ENCODE assay signal across 1 cellular context in the genomic region with DNA sequence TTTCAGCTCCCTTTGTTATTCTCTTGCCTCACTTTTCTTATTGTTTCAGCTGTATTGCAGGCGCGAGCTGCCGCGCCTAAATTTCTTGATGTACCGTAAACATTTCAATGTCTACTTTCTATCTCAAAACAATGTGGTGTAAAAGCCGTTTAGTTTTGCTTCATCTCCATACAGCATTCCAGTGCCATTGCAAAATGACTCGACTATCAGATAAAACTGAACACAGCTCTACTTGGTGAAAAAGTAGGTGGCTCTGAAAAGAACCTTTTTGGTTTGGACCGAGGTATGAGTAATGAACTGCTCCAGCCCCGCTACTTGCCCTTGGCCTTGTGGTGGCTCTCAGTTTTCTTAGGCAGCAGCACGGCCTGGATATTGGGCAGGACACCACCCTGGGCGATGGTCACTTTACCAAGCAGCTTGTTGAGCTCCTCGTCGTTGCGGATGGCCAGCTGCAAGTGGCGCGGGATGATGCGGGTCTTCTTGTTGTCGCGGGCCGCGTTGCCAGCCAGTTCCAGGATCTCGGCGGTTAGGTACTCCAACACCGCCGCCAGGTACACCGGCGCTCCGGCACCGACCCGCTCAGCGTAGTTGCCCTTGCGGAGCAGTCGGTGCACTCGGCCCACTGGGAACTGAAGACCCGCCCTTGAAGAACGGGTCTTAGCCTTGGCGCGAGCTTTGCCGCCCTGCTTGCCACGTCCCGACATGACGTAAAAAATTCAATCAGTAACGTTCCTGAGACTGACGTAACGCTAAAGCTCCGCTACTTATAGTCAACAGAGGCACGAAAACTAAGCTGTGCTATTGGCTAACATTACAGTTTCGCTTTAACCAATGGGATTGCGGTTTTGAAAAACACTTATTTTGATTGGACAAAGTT.
TF ChIP-seq lines count a peak whose summit lies in the region.

No MANE protein-coding gene starts in this region.

TF ChIP-seq in HepG2, 621 proteins besides CTCF, POLR2A, EP300 and RAD21 (continued from another document and continues in another):
- TF ChIP-seq, protein P1, sequence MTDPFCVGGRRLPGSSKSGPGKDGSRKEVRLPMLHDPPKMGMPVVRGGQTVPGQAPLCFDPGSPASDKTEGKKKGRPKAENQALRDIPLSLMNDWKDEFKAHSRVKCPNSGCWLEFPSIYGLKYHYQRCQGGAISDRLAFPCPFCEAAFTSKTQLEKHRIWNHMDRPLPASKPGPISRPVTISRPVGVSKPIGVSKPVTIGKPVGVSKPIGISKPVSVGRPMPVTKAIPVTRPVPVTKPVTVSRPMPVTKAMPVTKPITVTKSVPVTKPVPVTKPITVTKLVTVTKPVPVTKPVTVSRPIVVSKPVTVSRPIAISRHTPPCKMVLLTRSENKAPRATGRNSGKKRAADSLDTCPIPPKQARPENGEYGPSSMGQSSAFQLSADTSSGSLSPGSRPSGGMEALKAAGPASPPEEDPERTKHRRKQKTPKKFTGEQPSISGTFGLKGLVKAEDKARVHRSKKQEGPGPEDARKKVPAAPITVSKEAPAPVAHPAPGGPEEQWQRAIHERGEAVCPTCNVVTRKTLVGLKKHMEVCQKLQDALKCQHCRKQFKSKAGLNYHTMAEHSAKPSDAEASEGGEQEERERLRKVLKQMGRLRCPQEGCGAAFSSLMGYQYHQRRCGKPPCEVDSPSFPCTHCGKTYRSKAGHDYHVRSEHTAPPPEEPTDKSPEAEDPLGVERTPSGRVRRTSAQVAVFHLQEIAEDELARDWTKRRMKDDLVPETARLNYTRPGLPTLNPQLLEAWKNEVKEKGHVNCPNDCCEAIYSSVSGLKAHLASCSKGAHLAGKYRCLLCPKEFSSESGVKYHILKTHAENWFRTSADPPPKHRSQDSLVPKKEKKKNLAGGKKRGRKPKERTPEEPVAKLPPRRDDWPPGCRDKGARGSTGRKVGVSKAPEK (CRISPR knock-in tag; IDR thresholded peaks at IDR 0.05; ENCODE audit: borderline replicate concordance), result peak; percentile 52; the same call in 1 of the 2 replicates
- peak; percentile 13; the same call in 1 of the 2 replicates for TF ChIP-seq ZNF12 (CRISPR knock-in tag; IDR thresholded peaks at IDR 0.05)
- TF ChIP-seq, protein P2, sequence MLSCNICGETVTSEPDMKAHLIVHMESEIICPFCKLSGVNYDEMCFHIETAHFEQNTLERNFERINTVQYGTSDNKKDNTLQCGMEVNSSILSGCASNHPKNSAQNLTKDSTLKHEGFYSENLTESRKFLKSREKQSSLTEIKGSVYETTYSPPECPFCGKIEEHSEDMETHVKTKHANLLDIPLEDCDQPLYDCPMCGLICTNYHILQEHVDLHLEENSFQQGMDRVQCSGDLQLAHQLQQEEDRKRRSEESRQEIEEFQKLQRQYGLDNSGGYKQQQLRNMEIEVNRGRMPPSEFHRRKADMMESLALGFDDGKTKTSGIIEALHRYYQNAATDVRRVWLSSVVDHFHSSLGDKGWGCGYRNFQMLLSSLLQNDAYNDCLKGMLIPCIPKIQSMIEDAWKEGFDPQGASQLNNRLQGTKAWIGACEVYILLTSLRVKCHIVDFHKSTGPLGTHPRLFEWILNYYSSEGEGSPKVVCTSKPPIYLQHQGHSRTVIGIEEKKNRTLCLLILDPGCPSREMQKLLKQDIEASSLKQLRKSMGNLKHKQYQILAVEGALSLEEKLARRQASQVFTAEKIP (CRISPR knock-in tag; IDR thresholded peaks at IDR 0.05; ENCODE audit: borderline replicate concordance), result no peak
- TF ChIP-seq ZNF562 (CRISPR knock-in tag; IDR thresholded peaks at IDR 0.05; ENCODE audit: borderline replicate concordance), result no peak
- TF ChIP-seq, protein P3, sequence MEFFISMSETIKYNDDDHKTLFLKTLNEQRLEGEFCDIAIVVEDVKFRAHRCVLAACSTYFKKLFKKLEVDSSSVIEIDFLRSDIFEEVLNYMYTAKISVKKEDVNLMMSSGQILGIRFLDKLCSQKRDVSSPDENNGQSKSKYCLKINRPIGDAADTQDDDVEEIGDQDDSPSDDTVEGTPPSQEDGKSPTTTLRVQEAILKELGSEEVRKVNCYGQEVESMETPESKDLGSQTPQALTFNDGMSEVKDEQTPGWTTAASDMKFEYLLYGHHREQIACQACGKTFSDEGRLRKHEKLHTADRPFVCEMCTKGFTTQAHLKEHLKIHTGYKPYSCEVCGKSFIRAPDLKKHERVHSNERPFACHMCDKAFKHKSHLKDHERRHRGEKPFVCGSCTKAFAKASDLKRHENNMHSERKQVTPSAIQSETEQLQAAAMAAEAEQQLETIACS (CRISPR knock-in tag; IDR thresholded peaks at IDR 0.05), result no peak
- TF ChIP-seq, protein P4, sequence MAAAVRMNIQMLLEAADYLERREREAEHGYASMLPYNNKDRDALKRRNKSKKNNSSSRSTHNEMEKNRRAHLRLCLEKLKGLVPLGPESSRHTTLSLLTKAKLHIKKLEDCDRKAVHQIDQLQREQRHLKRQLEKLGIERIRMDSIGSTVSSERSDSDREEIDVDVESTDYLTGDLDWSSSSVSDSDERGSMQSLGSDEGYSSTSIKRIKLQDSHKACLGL (CRISPR knock-in tag; IDR thresholded peaks at IDR 0.05), result no peak
- TF ChIP-seq ARID2 (CRISPR knock-in tag; IDR thresholded peaks at IDR 0.05; ENCODE audit: borderline replicate concordance), result no peak
- no peak for TF ChIP-seq ZNF451 (CRISPR knock-in tag; IDR thresholded peaks at IDR 0.05)
- TF ChIP-seq ZNF329 (CRISPR knock-in tag; IDR thresholded peaks at IDR 0.05; ENCODE audit: low read depth), result peak; percentile 25; the same call in 1 of the 2 replicates
- peak; percentile 45; the same call in 1 of the 2 replicates for TF ChIP-seq RCOR2 (CRISPR knock-in tag; IDR thresholded peaks at IDR 0.05)
- no peak for TF ChIP-seq ZNF674 (CRISPR knock-in tag; IDR thresholded peaks at IDR 0.05; ENCODE audit: low read depth)
- TF ChIP-seq IRF2 (CRISPR knock-in tag; IDR thresholded peaks at IDR 0.05), result peak; percentile 61; the same call in 1 of the 2 replicates
- TF ChIP-seq ZNF577 (CRISPR knock-in tag; IDR thresholded peaks at IDR 0.05; ENCODE audit: borderline replicate concordance, low read depth), result no peak
- TF ChIP-seq GPN1 (CRISPR knock-in tag; IDR thresholded peaks at IDR 0.05; ENCODE audit: borderline replicate concordance), result 0 out of 2 replicates have a peak, but pooled peaks have one; percentile 21
- TF ChIP-seq, protein P5, sequence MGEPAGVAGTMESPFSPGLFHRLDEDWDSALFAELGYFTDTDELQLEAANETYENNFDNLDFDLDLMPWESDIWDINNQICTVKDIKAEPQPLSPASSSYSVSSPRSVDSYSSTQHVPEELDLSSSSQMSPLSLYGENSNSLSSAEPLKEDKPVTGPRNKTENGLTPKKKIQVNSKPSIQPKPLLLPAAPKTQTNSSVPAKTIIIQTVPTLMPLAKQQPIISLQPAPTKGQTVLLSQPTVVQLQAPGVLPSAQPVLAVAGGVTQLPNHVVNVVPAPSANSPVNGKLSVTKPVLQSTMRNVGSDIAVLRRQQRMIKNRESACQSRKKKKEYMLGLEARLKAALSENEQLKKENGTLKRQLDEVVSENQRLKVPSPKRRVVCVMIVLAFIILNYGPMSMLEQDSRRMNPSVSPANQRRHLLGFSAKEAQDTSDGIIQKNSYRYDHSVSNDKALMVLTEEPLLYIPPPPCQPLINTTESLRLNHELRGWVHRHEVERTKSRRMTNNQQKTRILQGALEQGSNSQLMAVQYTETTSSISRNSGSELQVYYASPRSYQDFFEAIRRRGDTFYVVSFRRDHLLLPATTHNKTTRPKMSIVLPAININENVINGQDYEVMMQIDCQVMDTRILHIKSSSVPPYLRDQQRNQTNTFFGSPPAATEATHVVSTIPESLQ (CRISPR knock-in tag; conservative IDR thresholded peaks at IDR 0.05), result no peak
- TF ChIP-seq, protein P6, sequence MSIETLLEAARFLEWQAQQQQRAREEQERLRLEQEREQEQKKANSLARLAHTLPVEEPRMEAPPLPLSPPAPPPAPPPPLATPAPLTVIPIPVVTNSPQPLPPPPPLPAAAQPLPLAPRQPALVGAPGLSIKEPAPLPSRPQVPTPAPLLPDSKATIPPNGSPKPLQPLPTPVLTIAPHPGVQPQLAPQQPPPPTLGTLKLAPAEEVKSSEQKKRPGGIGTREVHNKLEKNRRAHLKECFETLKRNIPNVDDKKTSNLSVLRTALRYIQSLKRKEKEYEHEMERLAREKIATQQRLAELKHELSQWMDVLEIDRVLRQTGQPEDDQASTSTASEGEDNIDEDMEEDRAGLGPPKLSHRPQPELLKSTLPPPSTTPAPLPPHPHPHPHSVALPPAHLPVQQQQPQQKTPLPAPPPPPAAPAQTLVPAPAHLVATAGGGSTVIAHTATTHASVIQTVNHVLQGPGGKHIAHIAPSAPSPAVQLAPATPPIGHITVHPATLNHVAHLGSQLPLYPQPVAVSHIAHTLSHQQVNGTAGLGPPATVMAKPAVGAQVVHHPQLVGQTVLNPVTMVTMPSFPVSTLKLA (IDR thresholded peaks at IDR 0.05), result no peak
- no peak for TF ChIP-seq ZNF207 (IDR thresholded peaks at IDR 0.05; ENCODE audit: borderline replicate concordance)
- TF ChIP-seq ATF1 (CRISPR knock-in tag; IDR thresholded peaks at IDR 0.05), result peak; percentile 96
- peak; percentile 77 for TF ChIP-seq HDAC1 (CRISPR knock-in tag; IDR thresholded peaks at IDR 0.05)
- 0 out of 2 replicates have a peak, but pooled peaks have one; percentile 17 for TF ChIP-seq ZNF383 (CRISPR knock-in tag; IDR thresholded peaks at IDR 0.05; ENCODE audit: borderline replicate concordance)
- TF ChIP-seq, protein P7, sequence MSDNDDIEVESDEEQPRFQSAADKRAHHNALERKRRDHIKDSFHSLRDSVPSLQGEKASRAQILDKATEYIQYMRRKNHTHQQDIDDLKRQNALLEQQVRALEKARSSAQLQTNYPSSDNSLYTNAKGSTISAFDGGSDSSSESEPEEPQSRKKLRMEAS (IDR thresholded peaks at IDR 0.05), result peak; percentile 67
- TF ChIP-seq ETV5 (CRISPR knock-in tag; IDR thresholded peaks at IDR 0.05; ENCODE audit: borderline replicate concordance), result no peak
- TF ChIP-seq ZNF33A (CRISPR knock-in tag; IDR thresholded peaks at IDR 0.05; ENCODE audit: borderline replicate concordance), result no peak; the same call in 1 of the 2 replicates
- 0 out of 2 replicates have a peak, but pooled peaks have one; percentile 71 for TF ChIP-seq ZNF296 (CRISPR knock-in tag; conservative IDR thresholded peaks at IDR 0.05)
- no peak for TF ChIP-seq ZFP62 (CRISPR knock-in tag; IDR thresholded peaks at IDR 0.05)
- TF ChIP-seq, protein P8, sequence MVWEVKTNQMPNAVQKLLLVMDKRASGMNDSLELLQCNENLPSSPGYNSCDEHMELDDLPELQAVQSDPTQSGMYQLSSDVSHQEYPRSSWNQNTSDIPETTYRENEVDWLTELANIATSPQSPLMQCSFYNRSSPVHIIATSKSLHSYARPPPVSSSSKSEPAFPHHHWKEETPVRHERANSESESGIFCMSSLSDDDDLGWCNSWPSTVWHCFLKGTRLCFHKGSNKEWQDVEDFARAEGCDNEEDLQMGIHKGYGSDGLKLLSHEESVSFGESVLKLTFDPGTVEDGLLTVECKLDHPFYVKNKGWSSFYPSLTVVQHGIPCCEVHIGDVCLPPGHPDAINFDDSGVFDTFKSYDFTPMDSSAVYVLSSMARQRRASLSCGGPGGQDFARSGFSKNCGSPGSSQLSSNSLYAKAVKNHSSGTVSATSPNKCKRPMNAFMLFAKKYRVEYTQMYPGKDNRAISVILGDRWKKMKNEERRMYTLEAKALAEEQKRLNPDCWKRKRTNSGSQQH (CRISPR knock-in tag; IDR thresholded peaks at IDR 0.05; ENCODE audit: low read depth), result peak; percentile 85; the same call in 1 of the 2 replicates
- TF ChIP-seq, protein P9, sequence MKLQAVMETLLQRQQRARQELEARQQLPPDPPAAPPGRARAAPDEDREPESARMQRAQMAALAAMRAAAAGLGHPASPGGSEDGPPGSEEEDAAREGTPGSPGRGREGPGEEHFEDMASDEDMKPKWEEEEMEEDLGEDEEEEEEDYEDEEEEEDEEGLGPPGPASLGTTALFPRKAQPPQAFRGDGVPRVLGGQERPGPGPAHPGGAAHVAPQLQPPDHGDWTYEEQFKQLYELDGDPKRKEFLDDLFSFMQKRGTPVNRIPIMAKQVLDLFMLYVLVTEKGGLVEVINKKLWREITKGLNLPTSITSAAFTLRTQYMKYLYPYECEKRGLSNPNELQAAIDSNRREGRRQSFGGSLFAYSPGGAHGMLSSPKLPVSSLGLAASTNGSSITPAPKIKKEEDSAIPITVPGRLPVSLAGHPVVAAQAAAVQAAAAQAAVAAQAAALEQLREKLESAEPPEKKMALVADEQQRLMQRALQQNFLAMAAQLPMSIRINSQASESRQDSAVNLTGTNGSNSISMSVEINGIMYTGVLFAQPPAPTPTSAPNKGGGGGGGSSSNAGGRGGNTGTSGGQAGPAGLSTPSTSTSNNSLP (IDR thresholded peaks at IDR 0.05; ENCODE audit: low read depth, low read length), result peak; percentile 42; the same call in 1 of the 2 replicates
- no peak for TF ChIP-seq ADNP (CRISPR knock-in tag; IDR thresholded peaks at IDR 0.05)
- TF ChIP-seq, protein P10, sequence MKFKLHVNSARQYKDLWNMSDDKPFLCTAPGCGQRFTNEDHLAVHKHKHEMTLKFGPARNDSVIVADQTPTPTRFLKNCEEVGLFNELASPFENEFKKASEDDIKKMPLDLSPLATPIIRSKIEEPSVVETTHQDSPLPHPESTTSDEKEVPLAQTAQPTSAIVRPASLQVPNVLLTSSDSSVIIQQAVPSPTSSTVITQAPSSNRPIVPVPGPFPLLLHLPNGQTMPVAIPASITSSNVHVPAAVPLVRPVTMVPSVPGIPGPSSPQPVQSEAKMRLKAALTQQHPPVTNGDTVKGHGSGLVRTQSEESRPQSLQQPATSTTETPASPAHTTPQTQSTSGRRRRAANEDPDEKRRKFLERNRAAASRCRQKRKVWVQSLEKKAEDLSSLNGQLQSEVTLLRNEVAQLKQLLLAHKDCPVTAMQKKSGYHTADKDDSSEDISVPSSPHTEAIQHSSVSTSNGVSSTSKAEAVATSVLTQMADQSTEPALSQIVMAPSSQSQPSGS (CRISPR knock-in tag; IDR thresholded peaks at IDR 0.05), result peak; percentile 97
- peak; percentile 90 for TF ChIP-seq RFXAP (CRISPR knock-in tag; IDR thresholded peaks at IDR 0.05; ENCODE audit: borderline replicate concordance)
- no peak for TF ChIP-seq ZSCAN12 (CRISPR knock-in tag; IDR thresholded peaks at IDR 0.05)
- peak; percentile 67 for TF ChIP-seq ERF (CRISPR knock-in tag; IDR thresholded peaks at IDR 0.05)
- TF ChIP-seq MTF1 (CRISPR knock-in tag; IDR thresholded peaks at IDR 0.05), result peak; percentile 92; the same call in 1 of the 2 replicates
- TF ChIP-seq ZNF780A (CRISPR knock-in tag; IDR thresholded peaks at IDR 0.05), result peak; percentile 16; the same call in 1 of the 2 replicates
- TF ChIP-seq, protein P11, sequence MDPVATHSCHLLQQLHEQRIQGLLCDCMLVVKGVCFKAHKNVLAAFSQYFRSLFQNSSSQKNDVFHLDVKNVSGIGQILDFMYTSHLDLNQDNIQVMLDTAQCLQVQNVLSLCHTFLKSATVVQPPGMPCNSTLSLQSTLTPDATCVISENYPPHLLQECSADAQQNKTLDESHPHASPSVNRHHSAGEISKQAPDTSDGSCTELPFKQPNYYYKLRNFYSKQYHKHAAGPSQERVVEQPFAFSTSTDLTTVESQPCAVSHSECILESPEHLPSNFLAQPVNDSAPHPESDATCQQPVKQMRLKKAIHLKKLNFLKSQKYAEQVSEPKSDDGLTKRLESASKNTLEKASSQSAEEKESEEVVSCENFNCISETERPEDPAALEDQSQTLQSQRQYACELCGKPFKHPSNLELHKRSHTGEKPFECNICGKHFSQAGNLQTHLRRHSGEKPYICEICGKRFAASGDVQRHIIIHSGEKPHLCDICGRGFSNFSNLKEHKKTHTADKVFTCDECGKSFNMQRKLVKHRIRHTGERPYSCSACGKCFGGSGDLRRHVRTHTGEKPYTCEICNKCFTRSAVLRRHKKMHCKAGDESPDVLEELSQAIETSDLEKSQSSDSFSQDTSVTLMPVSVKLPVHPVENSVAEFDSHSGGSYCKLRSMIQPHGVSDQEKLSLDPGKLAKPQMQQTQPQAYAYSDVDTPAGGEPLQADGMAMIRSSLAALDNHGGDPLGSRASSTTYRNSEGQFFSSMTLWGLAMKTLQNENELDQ (CRISPR knock-in tag; IDR thresholded peaks at IDR 0.05; ENCODE audit: borderline replicate concordance), result no peak
- TF ChIP-seq ELF3 (CRISPR knock-in tag; IDR thresholded peaks at IDR 0.05), result peak; percentile 52
- TF ChIP-seq ZFP82 (CRISPR knock-in tag; IDR thresholded peaks at IDR 0.05; ENCODE audit: borderline replicate concordance), result no peak; the same call in 1 of the 2 replicates
- TF ChIP-seq RBM39 (IDR thresholded peaks at IDR 0.05; ENCODE audit: low read depth, low read length, poor library complexity, severe bottlenecking), result peak; percentile 96
